In genomic region chr1:65330822-65331221, GRCh38 we compare ENCODE assay signal across 29 cellular contexts.
"Had no signal": no experiment of that assay in that cellular context is flagged by ENCODE, and none has a peak within 500 bp of the region (broad histone marks: within the 10 kb centered on the region; RNA-seq: fewer than 3 reads in every experiment).

No MANE protein-coding gene starts in this region.

- H3K4me1 ChIP-seq: adrenal gland, body of pancreas had no signal

- H3K9me3 Mint-ChIP-seq: activated T-cell treated with anti-CD3 and anti-CD28 coated beads, Interleukin-2, amount 50 U/mL, for 72 hours had no signal

- H3K27me3 Mint-ChIP-seq: activated CD8-positive, alpha-beta memory T cell treated with anti-CD3 and anti-CD28 coated beads, Interleukin-2, amount 10 ng/mL, durations not matched to agents 7 days and 5 days; progenitor cell of endocrine pancreas had no signal

- H3K36me3 ChIP-seq: adrenal gland, ovary, thoracic aorta had no signal

- DNase-seq: activated CD4-positive, alpha-beta T cell treated with anti-CD3 and anti-CD28 coated beads for 36 hours; activated CD8-positive, alpha-beta memory T cell treated with anti-CD3 and anti-CD28 coated beads, Interleukin-2, amount 10 ng/mL, durations not matched to agents 7 days and 5 days; activated CD8-positive, alpha-beta T cell treated with anti-CD3 and anti-CD28 coated beads, Interleukin-2, amount 10 ng/mL, durations not matched to agents 7 days and 5 days; activated naive CD4-positive, alpha-beta T cell treated with Interleukin-2 at 50 U/mL for 16 hours; activated T-cell treated with anti-CD3 and anti-CD28 coated beads, Interleukin-2, amount 50 U/mL, for 72 hours; adrenal gland; aorta; body of pancreas; cerebellar nuclear complex; foreskin fibroblast; head of caudate nucleus; hypothalamus; midbrain; naive thymus-derived CD4-positive, alpha-beta T cell; ovary; stimulated activated CD4-positive, alpha-beta T cell treated with anti-CD3 and anti-CD28 coated beads, Interleukin-4, amount 100 ng/mL, for 4 hours; stimulated activated CD8-positive, alpha-beta memory T cell treated with anti-CD3 and anti-CD28 coated beads, Interleukin-4, amount 100 ng/mL, for 48 hours; stimulated activated naive B cell treated with anti-CD40 and anti-IgM and Interleukin-4, amounts not matched to agents 10 μg/mL and 1 μg/mL and 100 μg/mL, for 72 hours; T-helper 2 cell; trophoblast cell had no signal

- H3K27ac ChIP-seq: adrenal gland, body of pancreas, coronary artery, ovary, skin epidermis, thoracic aorta had no signal

- H3K4me3 ChIP-seq: adrenal gland, body of pancreas, coronary artery, ovary, skin epidermis, thoracic aorta had no signal

- H3K4me3 Mint-ChIP-seq: activated CD4-positive, alpha-beta T cell treated with anti-CD3 and anti-CD28 coated beads for 36 hours; activated CD8-positive, alpha-beta memory T cell treated with anti-CD3 and anti-CD28 coated beads, Interleukin-2, amount 10 ng/mL, durations not matched to agents 7 days and 5 days; activated CD8-positive, alpha-beta T cell treated with anti-CD3 and anti-CD28 coated beads, Interleukin-2, amount 10 ng/mL, durations not matched to agents 7 days and 5 days; activated naive CD8-positive, alpha-beta T cell; activated T-cell treated with anti-CD3 and anti-CD28 coated beads, Interleukin-2, amount 50 U/mL, for 72 hours; naive thymus-derived CD4-positive, alpha-beta T cell; stimulated activated naive B cell treated with anti-CD40 and anti-IgM and Interleukin-4, amounts not matched to agents 10 μg/mL and 1 μg/mL and 100 μg/mL, for 72 hours had no signal

- ATAC-seq: activated CD4-positive, alpha-beta T cell treated with anti-CD3 and anti-CD28 coated beads for 36 hours; activated CD8-positive, alpha-beta memory T cell treated with anti-CD3 and anti-CD28 coated beads, Interleukin-2, amount 10 ng/mL, durations not matched to agents 7 days and 5 days; activated CD8-positive, alpha-beta T cell treated with anti-CD3 and anti-CD28 coated beads, Interleukin-2, amount 10 ng/mL, durations not matched to agents 7 days and 5 days; activated T-cell treated with anti-CD3 and anti-CD28 coated beads, Interleukin-2, amount 50 U/mL, for 72 hours; body of pancreas; naive thymus-derived CD4-positive, alpha-beta T cell; sciatic nerve; stimulated activated naive B cell treated with anti-CD40 and anti-IgM and Interleukin-4, amounts not matched to agents 10 μg/mL and 1 μg/mL and 100 μg/mL, for 72 hours had no signal

- FAIRE-seq: endothelial cell of umbilical vein, keratinocyte, urothelium cell line had no signal

- H3K9me3 ChIP-seq: adrenal gland, body of pancreas, ovary, thoracic aorta had no signal

- H3K4me1 Mint-ChIP-seq: activated CD4-positive, alpha-beta T cell treated with anti-CD3 and anti-CD28 coated beads for 36 hours; activated CD8-positive, alpha-beta memory T cell treated with anti-CD3 and anti-CD28 coated beads, Interleukin-2, amount 10 ng/mL, durations not matched to agents 7 days and 5 days; naive thymus-derived CD4-positive, alpha-beta T cell had no signal

- H3K36me3 Mint-ChIP-seq: activated naive CD8-positive, alpha-beta T cell; stimulated activated naive B cell treated with anti-CD40 and anti-IgM and Interleukin-4, amounts not matched to agents 10 μg/mL and 1 μg/mL and 100 μg/mL, for 72 hours had no signal

- H3K27ac Mint-ChIP-seq: activated CD4-positive, alpha-beta T cell treated with anti-CD3 and anti-CD28 coated beads for 36 hours; activated CD8-positive, alpha-beta memory T cell treated with anti-CD3 and anti-CD28 coated beads, Interleukin-2, amount 10 ng/mL, durations not matched to agents 7 days and 5 days; activated CD8-positive, alpha-beta T cell treated with anti-CD3 and anti-CD28 coated beads, Interleukin-2, amount 10 ng/mL, durations not matched to agents 7 days and 5 days; activated naive CD8-positive, alpha-beta T cell; activated T-cell treated with anti-CD3 and anti-CD28 coated beads, Interleukin-2, amount 50 U/mL, for 72 hours; naive thymus-derived CD4-positive, alpha-beta T cell; progenitor cell of endocrine pancreas; stimulated activated naive B cell treated with anti-CD40 and anti-IgM and Interleukin-4, amounts not matched to agents 10 μg/mL and 1 μg/mL and 100 μg/mL, for 72 hours had no signal

- H3K27me3 ChIP-seq: adrenal gland, body of pancreas, ovary had no signal
